Comparison of ENCODE assay signal across 1 cellular context in the genomic region with DNA sequence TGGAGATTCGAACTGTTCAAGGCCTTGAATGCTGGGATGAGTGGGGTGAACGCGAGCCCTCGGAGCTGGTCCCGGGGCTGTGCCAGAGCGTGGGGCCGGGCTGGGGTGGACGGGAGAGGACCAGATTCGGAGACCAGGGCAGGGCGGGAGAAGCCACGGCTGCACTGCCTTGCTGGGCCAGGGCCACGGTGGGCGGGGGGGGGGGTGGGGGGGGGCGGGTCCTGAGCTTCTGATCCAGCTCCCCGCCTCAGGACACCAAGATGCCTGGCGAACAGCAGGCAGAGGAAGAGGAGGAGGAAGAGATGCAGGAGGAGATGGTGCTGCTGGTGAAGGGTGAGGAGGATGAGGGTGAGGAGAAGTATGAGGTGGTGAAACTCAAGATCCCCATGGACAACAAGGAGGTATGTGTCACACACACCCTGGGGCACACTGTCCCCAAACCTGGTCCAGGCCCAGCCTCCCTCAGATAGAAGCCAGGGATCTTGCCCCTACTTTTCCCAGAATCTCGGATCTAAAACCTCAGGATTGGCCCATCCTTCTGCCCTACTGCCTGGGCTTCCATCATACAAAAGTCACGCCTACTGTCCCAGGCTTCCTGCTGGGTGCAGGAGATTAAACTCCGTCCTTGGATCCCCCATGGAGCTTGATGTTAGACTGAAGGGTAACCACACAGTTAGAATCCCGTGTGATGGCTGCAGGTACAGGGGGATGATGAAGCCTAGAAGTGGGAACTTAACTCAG.
TF ChIP-seq lines count a peak whose summit lies in the region.

No MANE protein-coding gene starts in this region.

TF ChIP-seq in HepG2, 621 proteins besides CTCF, POLR2A, EP300 and RAD21 (continued from another document and continues in another):
- no peak for TF ChIP-seq ZNF407 (CRISPR knock-in tag; IDR thresholded peaks at IDR 0.05; ENCODE audit: not compliant biosample characterization)
- no peak for TF ChIP-seq KDM4B (CRISPR knock-in tag; IDR thresholded peaks at IDR 0.05)
- no peak for TF ChIP-seq ZNF207 (IDR thresholded peaks at IDR 0.05; ENCODE audit: borderline replicate concordance)
- no peak for TF ChIP-seq BRF2 (CRISPR knock-in tag; IDR thresholded peaks at IDR 0.05)
- TF ChIP-seq ZNF724P (CRISPR knock-in tag; IDR thresholded peaks at IDR 0.05; ENCODE audit: borderline replicate concordance): no peak
- no peak for TF ChIP-seq EZH2 (conservative IDR thresholded peaks at IDR 0.05; ENCODE audit: low read depth, low read length)
- TF ChIP-seq, protein P1, sequence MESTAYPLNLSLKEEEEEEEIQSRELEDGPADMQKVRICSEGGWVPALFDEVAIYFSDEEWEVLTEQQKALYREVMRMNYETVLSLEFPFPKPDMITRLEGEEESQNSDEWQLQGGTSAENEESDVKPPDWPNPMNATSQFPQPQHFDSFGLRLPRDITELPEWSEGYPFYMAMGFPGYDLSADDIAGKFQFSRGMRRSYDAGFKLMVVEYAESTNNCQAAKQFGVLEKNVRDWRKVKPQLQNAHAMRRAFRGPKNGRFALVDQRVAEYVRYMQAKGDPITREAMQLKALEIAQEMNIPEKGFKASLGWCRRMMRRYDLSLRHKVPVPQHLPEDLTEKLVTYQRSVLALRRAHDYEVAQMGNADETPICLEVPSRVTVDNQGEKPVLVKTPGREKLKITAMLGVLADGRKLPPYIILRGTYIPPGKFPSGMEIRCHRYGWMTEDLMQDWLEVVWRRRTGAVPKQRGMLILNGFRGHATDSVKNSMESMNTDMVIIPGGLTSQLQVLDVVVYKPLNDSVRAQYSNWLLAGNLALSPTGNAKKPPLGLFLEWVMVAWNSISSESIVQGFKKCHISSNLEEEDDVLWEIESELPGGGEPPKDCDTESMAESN (CRISPR knock-in tag; conservative IDR thresholded peaks at IDR 0.05): no peak
- TF ChIP-seq MIER3 (CRISPR knock-in tag; IDR thresholded peaks at IDR 0.05; ENCODE audit: borderline replicate concordance): no peak
- TF ChIP-seq BCL3 (CRISPR knock-in tag; IDR thresholded peaks at IDR 0.05): no peak
- no peak for TF ChIP-seq THAP9 (CRISPR knock-in tag; IDR thresholded peaks at IDR 0.05; ENCODE audit: borderline replicate concordance)
- TF ChIP-seq JUND (CRISPR knock-in tag; IDR thresholded peaks at IDR 0.05): peak; percentile 56
- TF ChIP-seq FOXJ3 (CRISPR knock-in tag; IDR thresholded peaks at IDR 0.05; ENCODE audit: borderline replicate concordance): no peak
- 0 out of 2 replicates have a peak, but pooled peaks have one; percentile 6 for TF ChIP-seq RARG (CRISPR knock-in tag; IDR thresholded peaks at IDR 0.05; ENCODE audit: low read depth)
- TF ChIP-seq KDM5B (CRISPR knock-in tag; IDR thresholded peaks at IDR 0.05; ENCODE audit: borderline replicate concordance): no peak
- TF ChIP-seq, protein P2, sequence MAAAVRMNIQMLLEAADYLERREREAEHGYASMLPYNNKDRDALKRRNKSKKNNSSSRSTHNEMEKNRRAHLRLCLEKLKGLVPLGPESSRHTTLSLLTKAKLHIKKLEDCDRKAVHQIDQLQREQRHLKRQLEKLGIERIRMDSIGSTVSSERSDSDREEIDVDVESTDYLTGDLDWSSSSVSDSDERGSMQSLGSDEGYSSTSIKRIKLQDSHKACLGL (CRISPR knock-in tag; IDR thresholded peaks at IDR 0.05): no peak
- TF ChIP-seq ZNF253 (CRISPR knock-in tag; IDR thresholded peaks at IDR 0.05; ENCODE audit: borderline replicate concordance): no peak
- TF ChIP-seq GMEB1 (CRISPR knock-in tag; IDR thresholded peaks at IDR 0.05; ENCODE audit: borderline replicate concordance): no peak
- no peak for TF ChIP-seq XBP1 (CRISPR knock-in tag; IDR thresholded peaks at IDR 0.05)
- 0 out of 2 replicates have a peak, but pooled peaks have one; percentile 0 for TF ChIP-seq SRY (CRISPR knock-in tag; IDR thresholded peaks at IDR 0.05)
- no peak for TF ChIP-seq ZNF326 (CRISPR knock-in tag; IDR thresholded peaks at IDR 0.05; ENCODE audit: borderline replicate concordance)
- TF ChIP-seq ZFP1 (CRISPR knock-in tag; IDR thresholded peaks at IDR 0.05): no peak
- TF ChIP-seq KAT7 (CRISPR knock-in tag; IDR thresholded peaks at IDR 0.05; ENCODE audit: borderline replicate concordance): no peak
- no peak for TF ChIP-seq MXI1 (IDR thresholded peaks at IDR 0.05; ENCODE audit: borderline replicate concordance, low read depth, low read length)
- TF ChIP-seq, protein P3, sequence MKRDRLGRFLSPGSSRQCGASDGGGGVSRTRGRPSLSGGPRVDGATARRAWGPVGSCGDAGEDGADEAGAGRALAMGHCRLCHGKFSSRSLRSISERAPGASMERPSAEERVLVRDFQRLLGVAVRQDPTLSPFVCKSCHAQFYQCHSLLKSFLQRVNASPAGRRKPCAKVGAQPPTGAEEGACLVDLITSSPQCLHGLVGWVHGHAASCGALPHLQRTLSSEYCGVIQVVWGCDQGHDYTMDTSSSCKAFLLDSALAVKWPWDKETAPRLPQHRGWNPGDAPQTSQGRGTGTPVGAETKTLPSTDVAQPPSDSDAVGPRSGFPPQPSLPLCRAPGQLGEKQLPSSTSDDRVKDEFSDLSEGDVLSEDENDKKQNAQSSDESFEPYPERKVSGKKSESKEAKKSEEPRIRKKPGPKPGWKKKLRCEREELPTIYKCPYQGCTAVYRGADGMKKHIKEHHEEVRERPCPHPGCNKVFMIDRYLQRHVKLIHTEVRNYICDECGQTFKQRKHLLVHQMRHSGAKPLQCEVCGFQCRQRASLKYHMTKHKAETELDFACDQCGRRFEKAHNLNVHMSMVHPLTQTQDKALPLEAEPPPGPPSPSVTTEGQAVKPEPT (CRISPR knock-in tag; IDR thresholded peaks at IDR 0.05; ENCODE audit: low read depth): no peak
- TF ChIP-seq MEIS1 (CRISPR knock-in tag; IDR thresholded peaks at IDR 0.05; ENCODE audit: borderline replicate concordance): no peak
- TF ChIP-seq, protein P4, sequence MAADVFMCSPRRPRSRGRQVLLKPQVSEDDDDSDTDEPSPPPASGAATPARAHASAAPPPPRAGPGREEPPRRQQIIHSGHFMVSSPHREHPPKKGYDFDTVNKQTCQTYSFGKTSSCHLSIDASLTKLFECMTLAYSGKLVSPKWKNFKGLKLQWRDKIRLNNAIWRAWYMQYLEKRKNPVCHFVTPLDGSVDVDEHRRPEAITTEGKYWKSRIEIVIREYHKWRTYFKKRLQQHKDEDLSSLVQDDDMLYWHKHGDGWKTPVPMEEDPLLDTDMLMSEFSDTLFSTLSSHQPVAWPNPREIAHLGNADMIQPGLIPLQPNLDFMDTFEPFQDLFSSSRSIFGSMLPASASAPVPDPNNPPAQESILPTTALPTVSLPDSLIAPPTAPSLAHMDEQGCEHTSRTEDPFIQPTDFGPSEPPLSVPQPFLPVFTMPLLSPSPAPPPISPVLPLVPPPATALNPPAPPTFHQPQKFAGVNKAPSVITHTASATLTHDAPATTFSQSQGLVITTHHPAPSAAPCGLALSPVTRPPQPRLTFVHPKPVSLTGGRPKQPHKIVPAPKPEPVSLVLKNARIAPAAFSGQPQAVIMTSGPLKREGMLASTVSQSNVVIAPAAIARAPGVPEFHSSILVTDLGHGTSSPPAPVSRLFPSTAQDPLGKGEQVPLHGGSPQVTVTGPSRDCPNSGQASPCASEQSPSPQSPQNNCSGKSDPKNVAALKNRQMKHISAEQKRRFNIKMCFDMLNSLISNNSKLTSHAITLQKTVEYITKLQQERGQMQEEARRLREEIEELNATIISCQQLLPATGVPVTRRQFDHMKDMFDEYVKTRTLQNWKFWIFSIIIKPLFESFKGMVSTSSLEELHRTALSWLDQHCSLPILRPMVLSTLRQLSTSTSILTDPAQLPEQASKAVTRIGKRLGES (CRISPR knock-in tag; IDR thresholded peaks at IDR 0.05; ENCODE audit: borderline replicate concordance): no peak
